Comparison of ENCODE assay signal across 8 cellular contexts in genomic region chr11:100930185-100930778, GRCh38.
A peak's percentile ranks its signal among the peaks of the same experiment; 100 is the strongest.
DNase-seq lines count a peak whose midpoint lies in the region; ATAC-seq and TF ChIP-seq lines count a peak whose summit lies in the region.

No MANE protein-coding gene starts in this region.

- peak; percentile 54 for TF ChIP-seq CTCF in LNCaP clone FGC (IDR thresholded peaks at IDR 0.05; ENCODE audit: control insufficient read depth, extremely low read depth, insufficient read depth)
- peak; percentile 51 for TF ChIP-seq CTCF in fibroblast of the aortic adventitia (IDR thresholded peaks at IDR 0.05; ENCODE audit: insufficient read depth, low read length)

- no peak overlapping the region for H3K9ac ChIP-seq in trophoblast cell (ENCODE audit: low read length)

- no peak overlapping the region for H2BK120ac ChIP-seq in trophoblast cell (ENCODE audit: insufficient read depth, low read length, poor library complexity)

- WGBS in trophoblast cell (ENCODE audit: extremely low coverage, insufficient coverage, insufficient read length): no CpG with 5 or more reads among the region's 5 CpGs

- H3K36me3 ChIP-seq in trophoblast cell (ENCODE audit: control insufficient read depth in 1 of 2, insufficient read depth in 2 of 2, low read length in 2 of 2): no peaks in the 10 kb centered on the region

- H2BK5ac ChIP-seq in trophoblast cell (ENCODE audit: low read depth, low read length, poor library complexity): no peak overlapping the region

- H3K23ac ChIP-seq in trophoblast cell (ENCODE audit: low read length): no peak overlapping the region

- ATAC-seq in HG03139 (IDR thresholded peaks at IDR 0.05; ENCODE audit: unreplicated experiment) (no peak), HG02759 (IDR thresholded peaks at IDR 0.05; ENCODE audit: unreplicated experiment) (no peak), GM18867 (IDR thresholded peaks at IDR 0.05; ENCODE audit: unreplicated experiment) (no peak)

- H2AK5ac ChIP-seq in trophoblast cell (ENCODE audit: low read length): no peak overlapping the region

- H2BK12ac ChIP-seq in trophoblast cell (ENCODE audit: low read length): no peak overlapping the region

- no peak overlapping the region for H2AFZ ChIP-seq in trophoblast cell (ENCODE audit: insufficient read depth, low read length, poor library complexity)

- peaks cover 0 to 2% of the 10 kb centered on the region in 2 experiments for H3K4me1 ChIP-seq in trophoblast cell (ENCODE audit: control insufficient read depth in 1 of 2, insufficient read depth in 2 of 2, low read length in 2 of 2)

- H3K4me2 ChIP-seq in trophoblast cell (ENCODE audit: low read length): no peak overlapping the region

- DNase-seq in D341Med (ENCODE audit: low spot score): peak; percentile 30
- DNase-seq in LNCaP clone FGC (ENCODE audit: low read depth): no peak
- DNase-seq in SK-MEL-5 (ENCODE audit: low read depth, low spot score): peak; percentile 68
- peak; percentile 88 for DNase-seq in fibroblast of the aortic adventitia (ENCODE audit: low read depth)
- DNase-seq in trophoblast cell: peak; percentile 20 to 89

- no peaks in the 10 kb centered on the region for H3K27me3 ChIP-seq in trophoblast cell (ENCODE audit: insufficient read depth, low read length)

- H3K18ac ChIP-seq in trophoblast cell (ENCODE audit: low read length): no peak overlapping the region

- H4K91ac ChIP-seq in trophoblast cell (ENCODE audit: low read depth, low read length): no peak overlapping the region

- H3K4ac ChIP-seq in trophoblast cell (ENCODE audit: low read depth, low read length): no peak overlapping the region

- H3K79me1 ChIP-seq in trophoblast cell (ENCODE audit: low read length): no peaks in the 10 kb centered on the region

- no peak overlapping the region for H4K12ac ChIP-seq in trophoblast cell (ENCODE audit: low read depth, low read length)

- in situ Hi-C loops in SK-MEL-5 (cut with HindIII; ENCODE audit: low pct_unique_long_range_greater_than_20kb, low sequenced_read_pairs): no loop called here

- H4K8ac ChIP-seq in trophoblast cell (ENCODE audit: low read depth, low read length): no peak overlapping the region

- H3K14ac ChIP-seq in trophoblast cell (ENCODE audit: low read length): no peak overlapping the region

- no peaks in the 10 kb centered on the region for H3K9me3 ChIP-seq in trophoblast cell (ENCODE audit: insufficient read depth, low read depth, low read length)

- H3K79me2 ChIP-seq in trophoblast cell (ENCODE audit: control insufficient read depth, insufficient read depth, low read length, poor library complexity): no peaks in the 10 kb centered on the region

- H3K4me3 ChIP-seq in LNCaP clone FGC (ENCODE audit: low read depth, low read length) (no peak overlapping the region), fibroblast of the aortic adventitia (ENCODE audit: low read depth, low read length) (no peak overlapping the region), trophoblast cell (ENCODE audit: low read depth, low read length) (no peak overlapping the region)

- no peak overlapping the region for H3K27ac ChIP-seq in trophoblast cell (ENCODE audit: low read depth, low read length)
